8 cellular contexts compared by ENCODE assay signal in genomic region chr4:10157478-10158354, GRCh38. TPM values are rescaled to one million over a fixed set of nuclear protein-coding genes. Genes with fewer than 3 reads are reported as not detected.
A peak's percentile ranks its signal among the peaks of the same experiment; 100 is the strongest.
DNase-seq lines count a peak whose midpoint lies in the region; ATAC-seq and TF ChIP-seq lines count a peak whose summit lies in the region.

No MANE protein-coding gene starts in this region.

- H2BK5ac ChIP-seq in mesenchymal stem cell (ENCODE audit: low read depth, low read length, poor library complexity, severe bottlenecking) = no peak overlapping the region

- peak; percentile 88 for TF ChIP-seq CTCF in endodermal cell (conservative IDR thresholded peaks at IDR 0.05)

- H3K4ac ChIP-seq in mesenchymal stem cell (ENCODE audit: low read depth in 1 of 2, low read length in 2 of 2) = no peak overlapping the region

- no peak overlapping the region for H3K27ac ChIP-seq in endodermal cell (ENCODE audit: low read depth, low read length)
- no peak overlapping the region for H3K27ac ChIP-seq in mesenchymal stem cell (ENCODE audit: low read length, poor library complexity, severe bottlenecking)

- POLR2A ChIA-PET in activated CD4-positive, alpha-beta T cell treated with anti-CD3 and anti-CD28 coated beads for 36 hours (lab: Charles Lee) = no interaction called here

- no peak overlapping the region for H3K14ac ChIP-seq in mesenchymal stem cell (ENCODE audit: low read length in 2 of 2)

- no peaks in the 10 kb centered on the region for H3K27me3 Mint-ChIP-seq in activated CD4-positive, alpha-beta T cell treated with anti-CD3 and anti-CD28 coated beads for 36 hours
- peaks cover 21% of the 10 kb centered on the region for H3K27me3 Mint-ChIP-seq in endodermal cell (ENCODE audit: insufficient read depth)
- no peaks in the 10 kb centered on the region for H3K27me3 Mint-ChIP-seq in stimulated activated naive CD8-positive, alpha-beta T cell treated with anti-CD3 and anti-CD28 coated beads, Interleukin-15, amount 100 ng/mL, for 72 hours

- peak; percentile 87 for ATAC-seq in GM18502 (IDR thresholded peaks at IDR 0.05; ENCODE audit: poor library complexity, unreplicated experiment)
- peak; percentile 84 for ATAC-seq in HG02938 (IDR thresholded peaks at IDR 0.05; ENCODE audit: unreplicated experiment)
- ATAC-seq in activated CD4-positive, alpha-beta T cell treated with anti-CD3 and anti-CD28 coated beads for 36 hours = peak; percentile 64
- ATAC-seq in stimulated activated naive CD8-positive, alpha-beta T cell treated with anti-CD3 and anti-CD28 coated beads, Interleukin-15, amount 100 ng/mL, for 72 hours = peak; percentile 41

- H4K91ac ChIP-seq in mesenchymal stem cell (ENCODE audit: low read length) = no peak overlapping the region

- H3K9me3 Mint-ChIP-seq in activated CD4-positive, alpha-beta T cell treated with anti-CD3 and anti-CD28 coated beads for 36 hours (ENCODE audit: low read depth) = no peaks in the 10 kb centered on the region
- H3K9me3 Mint-ChIP-seq in endodermal cell = no peaks in the 10 kb centered on the region
- H3K9me3 Mint-ChIP-seq in stimulated activated naive CD8-positive, alpha-beta T cell treated with anti-CD3 and anti-CD28 coated beads, Interleukin-15, amount 100 ng/mL, for 72 hours = no peaks in the 10 kb centered on the region

- H3K4me3 Mint-ChIP-seq in activated CD4-positive, alpha-beta T cell treated with anti-CD3 and anti-CD28 coated beads for 36 hours = no peak overlapping the region
- no peak overlapping the region for H3K4me3 Mint-ChIP-seq in endodermal cell
- H3K4me3 Mint-ChIP-seq in stimulated activated naive CD8-positive, alpha-beta T cell treated with anti-CD3 and anti-CD28 coated beads, Interleukin-15, amount 100 ng/mL, for 72 hours = no peak overlapping the region

- H2AFZ ChIP-seq in mesenchymal stem cell (ENCODE audit: low read depth, low read length) = no peak overlapping the region

- H3K36me3 Mint-ChIP-seq in activated CD4-positive, alpha-beta T cell treated with anti-CD3 and anti-CD28 coated beads for 36 hours (ENCODE audit: low read depth) = no peaks in the 10 kb centered on the region
- no peaks in the 10 kb centered on the region for H3K36me3 Mint-ChIP-seq in endodermal cell (ENCODE audit: low read depth)

- no peak overlapping the region for H2BK12ac ChIP-seq in mesenchymal stem cell (ENCODE audit: low read length in 2 of 2)

- H2BK120ac ChIP-seq in mesenchymal stem cell (ENCODE audit: low read depth, low read length) = no peak overlapping the region

- H3K27me3 ChIP-seq in endodermal cell (ENCODE audit: control insufficient read depth, insufficient read depth, low read length, poor library complexity, severe bottlenecking) = peaks cover 20% of the 10 kb centered on the region
- peaks cover 52% of the 10 kb centered on the region in 2 experiments for H3K27me3 ChIP-seq in mesenchymal stem cell (ENCODE audit: control insufficient read depth in 1 of 2, insufficient read depth in 1 of 2, low read length in 2 of 2)

- H2AK5ac ChIP-seq in mesenchymal stem cell (ENCODE audit: low read length, severe bottlenecking) = no peak overlapping the region

- H3K18ac ChIP-seq in mesenchymal stem cell (ENCODE audit: low read depth in 1 of 2, low read length in 2 of 2) = no peak overlapping the region

- H3K27ac Mint-ChIP-seq in activated CD4-positive, alpha-beta T cell treated with anti-CD3 and anti-CD28 coated beads for 36 hours = peak overlapping the region; percentile 6
- no peak overlapping the region for H3K27ac Mint-ChIP-seq in endodermal cell
- no peak overlapping the region for H3K27ac Mint-ChIP-seq in stimulated activated naive CD8-positive, alpha-beta T cell treated with anti-CD3 and anti-CD28 coated beads, Interleukin-15, amount 100 ng/mL, for 72 hours

- intact Hi-C loops in activated CD4-positive, alpha-beta T cell treated with anti-CD3 and anti-CD28 coated beads for 36 hours (cut with DNase I, micrococcal nuclease) = loop anchor here (1.0 kb wide), 2 partner anchors 246 to 381 kb away; no protein-coding TSS in a partner anchor

- DNase-seq in AG08396 (ENCODE audit: low spot score) (peak; percentile 79), NCI-H2107 (lab: John Stamatoyannopoulos, UW) (peak; percentile 14), endodermal cell (peak; percentile 78), mesenchymal stem cell (peak; percentile 65)
- peak; percentile 64 for DNase-seq in activated CD4-positive, alpha-beta T cell treated with anti-CD3 and anti-CD28 coated beads for 36 hours
- peak; percentile 24 to 39 for DNase-seq in stimulated activated naive CD8-positive, alpha-beta T cell treated with anti-CD3 and anti-CD28 coated beads, Interleukin-15, amount 100 ng/mL, for 72 hours

- H3K9me3 ChIP-seq in endodermal cell (ENCODE audit: control insufficient read depth, low read length) = no peaks in the 10 kb centered on the region
- no peaks in the 10 kb centered on the region for H3K9me3 ChIP-seq in mesenchymal stem cell (ENCODE audit: control insufficient read depth, low read length)

- H3K79me1 ChIP-seq in mesenchymal stem cell (replicated peaks; ENCODE audit: low read length, poor library complexity, severe bottlenecking) = no peaks in the 10 kb centered on the region

- no peak overlapping the region for H3K23ac ChIP-seq in mesenchymal stem cell (ENCODE audit: low read length in 2 of 2)

- CTCF ChIA-PET in activated CD4-positive, alpha-beta T cell treated with anti-CD3 and anti-CD28 coated beads for 36 hours (lab: Charles Lee) = interaction anchor here (0.8 to 2.5 kb wide), 24 partner anchors 10 to 392 kb away, joined by 3 to 11 read pairs (median 3); no protein-coding TSS in a partner anchor

- H3K4me2 ChIP-seq in mesenchymal stem cell (ENCODE audit: low read length, poor library complexity, severe bottlenecking) = no peak overlapping the region

- H3K4me1 Mint-ChIP-seq in activated CD4-positive, alpha-beta T cell treated with anti-CD3 and anti-CD28 coated beads for 36 hours = peaks cover 21% of the 10 kb centered on the region
- peaks cover 6% of the 10 kb centered on the region for H3K4me1 Mint-ChIP-seq in endodermal cell
- H3K4me1 Mint-ChIP-seq in stimulated activated naive CD8-positive, alpha-beta T cell treated with anti-CD3 and anti-CD28 coated beads, Interleukin-15, amount 100 ng/mL, for 72 hours = peaks cover 31% of the 10 kb centered on the region

- H3K9ac ChIP-seq in endodermal cell (ENCODE audit: extremely low read depth, low read length, poor library complexity, severe bottlenecking) (no peak overlapping the region), mesenchymal stem cell (ENCODE audit: low read length) (peak overlapping the region; percentile 70)

- 48 to 64% methylated on average over 5 to 8 of the region's 9 CpGs for WGBS in endodermal cell (ENCODE audit: insufficient coverage in 1 of 2, insufficient read length in 1 of 2), 2 experiments
- 39% methylated on average over 6 of the region's 9 CpGs for WGBS in mesenchymal stem cell

- no peak overlapping the region for H2BK15ac ChIP-seq in mesenchymal stem cell (ENCODE audit: low read depth, poor library complexity, severe bottlenecking)

- H4K8ac ChIP-seq in mesenchymal stem cell (ENCODE audit: low read length) = no peak overlapping the region

- H3K4me1 ChIP-seq in endodermal cell (ENCODE audit: control insufficient read depth, insufficient read depth, low read length) (no peaks in the 10 kb centered on the region), mesenchymal stem cell (ENCODE audit: control insufficient read depth, insufficient read depth, low read depth, low read length) (peaks cover 1% of the 10 kb centered on the region)

- no peaks in the 10 kb centered on the region for H3K36me3 ChIP-seq in endodermal cell (ENCODE audit: control insufficient read depth, insufficient read depth, low read length)
- no peaks in the 10 kb centered on the region for H3K36me3 ChIP-seq in mesenchymal stem cell (ENCODE audit: control insufficient read depth in 1 of 2, insufficient read depth in 2 of 2, low read depth in 1 of 2, low read length in 2 of 2)

- no peak overlapping the region for H3K4me3 ChIP-seq in endodermal cell (ENCODE audit: low read length)
- no peak overlapping the region for H3K4me3 ChIP-seq in mesenchymal stem cell (ENCODE audit: insufficient read depth in 1 of 2, low read depth in 1 of 2, low read length in 2 of 2)

RNA-seq across cellular contexts. Expression of gene WDR1, which starts 41.1 kb away (rescaled TPM):
- total RNA-seq in activated CD4-positive, alpha-beta T cell treated with anti-CD3 and anti-CD28 coated beads for 36 hours = 100 to 1,000 TPM; 308 to 354 TPM
- total RNA-seq in endodermal cell = 100 to 1,000 TPM; 222 to 345 TPM
- polyA plus RNA-seq in endodermal cell (2013, experiment 1 of 2) = 127 TPM
- 106 TPM for polyA plus RNA-seq in endodermal cell (2013, experiment 2 of 2)
- 208 TPM for polyA plus RNA-seq in mesenchymal stem cell (2013, experiment 1 of 2)
- 215 TPM for polyA plus RNA-seq in mesenchymal stem cell (2013, experiment 2 of 2)

Comparison
In these comparisons a context has a peak if more than half of its experiments do, and no peak if none do; other contexts are left out.
1. DNase-seq: peak in every context shown above with its lines; median percentile 79 in AG08396; 78 in endodermal cell; 65 in mesenchymal stem cell; 64 in activated CD4-positive, alpha-beta T cell treated with anti-CD3 and anti-CD28 coated beads for 36 hours; 32 in stimulated activated naive CD8-positive, alpha-beta T cell treated with anti-CD3 and anti-CD28 coated beads, Interleukin-15, amount 100 ng/mL, for 72 hours; 14 in NCI-H2107.